Comparison of ENCODE assay signal across 20 cellular contexts in genomic region chrX:44996282-44996681, GRCh38.
DNase-seq lines count a peak whose midpoint lies in the region; ATAC-seq and TF ChIP-seq lines count a peak whose summit lies in the region.
"Had no signal": no experiment of that assay in that cellular context is flagged by ENCODE, and none has a peak within 500 bp of the region (broad histone marks: within the 10 kb centered on the region; RNA-seq: fewer than 3 reads in every experiment).

No MANE protein-coding gene starts in this region.

- peak; percentile 52 for DNase-seq in activated CD4-positive, alpha-beta memory T cell treated with anti-CD3 and anti-CD28 coated beads for 36 hours
- DNase-seq in activated CD4-positive, alpha-beta memory T cell treated with anti-CD3 and anti-CD28 coated beads, Interleukin-2, amount 10 ng/mL, durations not matched to agents 7 days and 5 days: no peak
- peak; percentile 37 for DNase-seq in GM13977 (ENCODE audit: low spot score)
- peak; percentile 46 for DNase-seq in RKO (ENCODE audit: low spot score)
- no peak for DNase-seq in naive B cell
- no peak for DNase-seq in NCI-H2081 treated with DMSO at 0.1 percent for 48 hours (lab: John Stamatoyannopoulos, UW)
- DNase-seq in HPDE6-E6E7 (ENCODE audit: extremely low spot score): no peak
- DNase-seq: anterior cingulate cortex; effector CD8-positive, alpha-beta T cell; mesenchymal stem cell; NCI-H1105 treated with DMSO at 0.1 percent for 48 hours; NCI-H2171; NCI-H526; posterior cingulate gyrus; stimulated activated CD4-positive, alpha-beta T cell treated with anti-CD3 and anti-CD28 coated beads, Interleukin-4, amount 100 ng/mL, for 1 hour; substantia nigra had no signal

- H3K27ac Mint-ChIP-seq in activated CD4-positive, alpha-beta memory T cell treated with anti-CD3 and anti-CD28 coated beads for 36 hours: no peak overlapping the region
- no peak overlapping the region for H3K27ac Mint-ChIP-seq in activated CD4-positive, alpha-beta memory T cell treated with anti-CD3 and anti-CD28 coated beads, Interleukin-2, amount 10 ng/mL, durations not matched to agents 7 days and 5 days
- peak overlapping the region in 4 of 6 donors; percentile 54 to 93 (median 74) for H3K27ac Mint-ChIP-seq in naive B cell
- H3K27ac Mint-ChIP-seq: nephron had no signal

- in situ Hi-C loops in GM13977 (cut with MboI; ENCODE audit: low pct_unique_long_range_greater_than_20kb, low sequenced_read_pairs, unreplicated experiment): no loop called here

- CTCF ChIA-PET in activated CD4-positive, alpha-beta memory T cell treated with anti-CD3 and anti-CD28 coated beads for 36 hours (lab: Charles Lee): no interaction called here
- CTCF ChIA-PET in activated CD4-positive, alpha-beta memory T cell treated with anti-CD3 and anti-CD28 coated beads, Interleukin-2, amount 10 ng/mL, durations not matched to agents 7 days and 5 days (lab: Charles Lee): no interaction called here

- POLR2A ChIA-PET in activated CD4-positive, alpha-beta memory T cell treated with anti-CD3 and anti-CD28 coated beads for 36 hours (lab: Charles Lee): no interaction called here
- POLR2A ChIA-PET in activated CD4-positive, alpha-beta memory T cell treated with anti-CD3 and anti-CD28 coated beads, Interleukin-2, amount 10 ng/mL, durations not matched to agents 7 days and 5 days (lab: Charles Lee): no interaction called here

- peaks cover 64% of the 10 kb centered on the region for H3K4me1 Mint-ChIP-seq in activated CD4-positive, alpha-beta memory T cell treated with anti-CD3 and anti-CD28 coated beads for 36 hours (ENCODE audit: low read depth)
- peaks cover 43% of the 10 kb centered on the region for H3K4me1 Mint-ChIP-seq in activated CD4-positive, alpha-beta memory T cell treated with anti-CD3 and anti-CD28 coated beads, Interleukin-2, amount 10 ng/mL, durations not matched to agents 7 days and 5 days
- H3K4me1 Mint-ChIP-seq in naive B cell: peaks cover 53 to 84% (median 54%) of the 10 kb centered on the region in 3 donors

- H3K36me3 Mint-ChIP-seq in activated CD4-positive, alpha-beta memory T cell treated with anti-CD3 and anti-CD28 coated beads for 36 hours: peaks cover 16% of the 10 kb centered on the region
- H3K36me3 Mint-ChIP-seq in activated CD4-positive, alpha-beta memory T cell treated with anti-CD3 and anti-CD28 coated beads, Interleukin-2, amount 10 ng/mL, durations not matched to agents 7 days and 5 days (ENCODE audit: low read depth): peaks cover 30% of the 10 kb centered on the region
- peaks cover 0 to 15% of the 10 kb centered on the region in 2 donors for H3K36me3 Mint-ChIP-seq in naive B cell

- no peak for TF ChIP-seq CTCF in GM13977 (IDR thresholded peaks at IDR 0.05; ENCODE audit: extremely low read depth, insufficient read depth, missing control alignments)

- H3K4me3 Mint-ChIP-seq in activated CD4-positive, alpha-beta memory T cell treated with anti-CD3 and anti-CD28 coated beads for 36 hours: no peak overlapping the region
- no peak overlapping the region for H3K4me3 Mint-ChIP-seq in activated CD4-positive, alpha-beta memory T cell treated with anti-CD3 and anti-CD28 coated beads, Interleukin-2, amount 10 ng/mL, durations not matched to agents 7 days and 5 days
- peak overlapping the region in 4 of 8 donors; percentile 2 to 72 (median 38) for H3K4me3 Mint-ChIP-seq in naive B cell
- H3K4me3 Mint-ChIP-seq: nephron had no signal

- ATAC-seq in naive B cell (ENCODE audit: low read depth in 2 of 2) (no peak), GM19452 (IDR thresholded peaks at IDR 0.05; ENCODE audit: unreplicated experiment) (no peak)
- ATAC-seq: A549, gastroesophageal sphincter had no signal

- no peaks in the 10 kb centered on the region for H3K27me3 Mint-ChIP-seq in activated CD4-positive, alpha-beta memory T cell treated with anti-CD3 and anti-CD28 coated beads for 36 hours
- no peaks in the 10 kb centered on the region for H3K27me3 Mint-ChIP-seq in activated CD4-positive, alpha-beta memory T cell treated with anti-CD3 and anti-CD28 coated beads, Interleukin-2, amount 10 ng/mL, durations not matched to agents 7 days and 5 days
- no peaks in the 10 kb centered on the region for H3K27me3 Mint-ChIP-seq in naive B cell

- H3K9me3 Mint-ChIP-seq in activated CD4-positive, alpha-beta memory T cell treated with anti-CD3 and anti-CD28 coated beads for 36 hours: peaks cover 3% of the 10 kb centered on the region
- peaks cover 2% of the 10 kb centered on the region for H3K9me3 Mint-ChIP-seq in activated CD4-positive, alpha-beta memory T cell treated with anti-CD3 and anti-CD28 coated beads, Interleukin-2, amount 10 ng/mL, durations not matched to agents 7 days and 5 days
- H3K9me3 Mint-ChIP-seq in naive B cell: peaks cover 0 to 3% (median 0%) of the 10 kb centered on the region in 7 donors

- intact Hi-C loops in activated CD4-positive, alpha-beta memory T cell treated with anti-CD3 and anti-CD28 coated beads for 36 hours (cut with micrococcal nuclease): loop anchor here (5.0 to 10.0 kb wide), 3 partner anchors 76 to 124 kb away; partner anchors contain the start of gene KDM6A

Comparison
In these comparisons a context has a peak if more than half of its experiments do, and no peak if none do; other contexts are left out.
1. DNase-seq: peak in activated CD4-positive, alpha-beta memory T cell treated with anti-CD3 and anti-CD28 coated beads for 36 hours (single experiment), GM13977 (single experiment) and RKO (single experiment); none in activated CD4-positive, alpha-beta memory T cell treated with anti-CD3 and anti-CD28 coated beads, Interleukin-2, amount 10 ng/mL, durations not matched to agents 7 days and 5 days (single experiment), naive B cell (single experiment), NCI-H2081 treated with DMSO at 0.1 percent for 48 hours (single experiment) and HPDE6-E6E7 (single experiment).
2. H3K27ac Mint-ChIP-seq: peak in naive B cell (4 of 6); none in activated CD4-positive, alpha-beta memory T cell treated with anti-CD3 and anti-CD28 coated beads for 36 hours (single experiment) and activated CD4-positive, alpha-beta memory T cell treated with anti-CD3 and anti-CD28 coated beads, Interleukin-2, amount 10 ng/mL, durations not matched to agents 7 days and 5 days (single experiment).